Comparison of ENCODE assay signal across 8 cellular contexts in the genomic region with DNA sequence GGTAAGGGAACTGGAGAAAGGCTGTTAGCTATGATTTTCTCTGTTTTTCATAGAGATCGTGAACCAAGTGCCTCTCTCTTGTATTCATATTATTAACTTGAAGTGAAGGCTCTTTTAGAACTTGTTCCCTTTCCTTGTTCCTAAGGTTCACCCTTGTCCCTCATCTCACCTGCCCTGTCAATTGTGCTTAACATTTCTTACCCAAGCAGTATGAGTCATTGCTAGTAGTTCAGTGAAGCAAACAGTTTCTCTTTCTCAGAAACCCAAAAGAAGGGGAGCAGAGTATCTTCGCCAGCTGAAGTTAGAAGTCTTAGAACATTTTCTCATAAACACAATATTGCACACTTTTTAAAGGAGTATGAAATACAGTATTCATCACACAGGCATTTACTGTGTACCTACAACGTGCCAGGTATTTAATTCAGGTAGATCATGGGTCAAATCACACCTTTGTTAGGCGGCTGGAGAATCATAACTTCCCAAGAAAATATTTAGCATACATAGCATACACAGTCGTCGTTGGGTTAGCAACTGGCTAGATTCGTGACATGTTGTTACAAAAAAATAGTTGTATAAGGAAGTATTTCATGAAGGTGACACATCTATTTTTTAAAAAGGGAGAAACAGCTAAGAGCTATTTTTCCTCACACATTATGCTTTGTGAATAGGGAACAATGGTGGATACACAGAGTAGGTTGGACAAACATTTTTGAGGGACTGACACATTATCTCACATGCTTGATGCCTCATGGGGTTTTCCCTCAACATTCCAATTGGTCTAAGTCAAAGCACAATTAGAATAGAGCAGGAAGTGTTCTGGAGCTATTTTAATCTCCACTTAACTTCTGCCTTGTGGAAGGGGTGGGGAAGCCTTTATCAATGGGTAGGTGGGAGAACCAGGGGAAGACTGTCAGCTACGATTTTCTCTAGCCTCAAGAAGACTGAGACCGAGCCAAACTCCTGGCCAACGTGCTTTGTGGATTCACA. TPM values are rescaled to one million over a fixed set of nuclear protein-coding genes. Genes with fewer than 3 reads are reported as not detected.
DNase-seq lines count a peak whose midpoint lies in the region; ATAC-seq and TF ChIP-seq lines count a peak whose summit lies in the region.

No MANE protein-coding gene starts in this region.

- no peak overlapping the region for H3K9ac ChIP-seq in BLaER1

- TF ChIP-seq CTCF in heart right ventricle (IDR thresholded peaks at IDR 0.05) = no peak

- peaks cover 18% of the 10 kb centered on the region; the same call in 1 of the 2 replicates for H3K36me3 ChIP-seq in BLaER1
- H3K36me3 ChIP-seq in heart right ventricle = no peaks in the 10 kb centered on the region

- no peaks in the 10 kb centered on the region for H3K27me3 ChIP-seq in BLaER1
- H3K27me3 ChIP-seq in heart right ventricle = no peaks in the 10 kb centered on the region

- no peaks in the 10 kb centered on the region for H4K20me1 ChIP-seq in BLaER1

- H3K4me1 ChIP-seq in BLaER1 (peaks cover 61% of the 10 kb centered on the region), heart right ventricle (peaks cover 0 to 49% (median 30%) of the 10 kb centered on the region in 9 donors)

- peak overlapping the region; percentile 76 for H3K4me2 ChIP-seq in BLaER1

- ATAC-seq in GM19043 (IDR thresholded peaks at IDR 0.05; ENCODE audit: low read depth, unreplicated experiment) = peak; percentile 87
- ATAC-seq in HG03135 (IDR thresholded peaks at IDR 0.05; ENCODE audit: unreplicated experiment) = peak; percentile 88
- ATAC-seq in SK-N-SH treated with all-trans-retinoic acid at 6 μM for 48 hours = peak; percentile 89
- peak; percentile 75 to 95 (median 94) for ATAC-seq in heart right ventricle

- H3K4me3 ChIP-seq in BLaER1 = no peak overlapping the region
- peak overlapping the region in 9 of 10 donors; percentile 5 to 47 (median 36) for H3K4me3 ChIP-seq in heart right ventricle

- WGBS in heart right ventricle, 2 donors = 45 to 46% methylated on average over 10 of the region's 10 CpGs

- peak overlapping the region; percentile 49 for H3K27ac ChIP-seq in BLaER1
- peak overlapping the region; percentile 19 to 89 (median 80) for H3K27ac ChIP-seq in heart right ventricle

- H3K9me3 ChIP-seq in BLaER1 = no peaks in the 10 kb centered on the region
- no peaks in the 10 kb centered on the region for H3K9me3 ChIP-seq in heart right ventricle

- DNase-seq in heart right ventricle (peak in 1 of 2 donors; percentile 43), stromal cell of bone marrow (ENCODE audit: low read depth) (peak; percentile 91), NOMO-1 treated with dmso at 0.1 percent for 144 hours (lab: John Stamatoyannopoulos, UW; ENCODE audit: unreplicated experiment) (no peak)
- DNase-seq in stimulated activated CD4-positive, alpha-beta T cell treated with anti-CD3 and anti-CD28 coated beads, Interleukin-1b, Interleukin-23, amount 100 ng/mL, for 48 hours = no peak

- intact Hi-C loops in heart right ventricle (cut with DNase I) = no loop called here

TF ChIP-seq in SK-N-SH treated with all-trans-retinoic acid at 6 μM for 48 hours, 23 proteins besides CTCF, POLR2A, EP300 and RAD21:
- TF ChIP-seq, protein P1, sequence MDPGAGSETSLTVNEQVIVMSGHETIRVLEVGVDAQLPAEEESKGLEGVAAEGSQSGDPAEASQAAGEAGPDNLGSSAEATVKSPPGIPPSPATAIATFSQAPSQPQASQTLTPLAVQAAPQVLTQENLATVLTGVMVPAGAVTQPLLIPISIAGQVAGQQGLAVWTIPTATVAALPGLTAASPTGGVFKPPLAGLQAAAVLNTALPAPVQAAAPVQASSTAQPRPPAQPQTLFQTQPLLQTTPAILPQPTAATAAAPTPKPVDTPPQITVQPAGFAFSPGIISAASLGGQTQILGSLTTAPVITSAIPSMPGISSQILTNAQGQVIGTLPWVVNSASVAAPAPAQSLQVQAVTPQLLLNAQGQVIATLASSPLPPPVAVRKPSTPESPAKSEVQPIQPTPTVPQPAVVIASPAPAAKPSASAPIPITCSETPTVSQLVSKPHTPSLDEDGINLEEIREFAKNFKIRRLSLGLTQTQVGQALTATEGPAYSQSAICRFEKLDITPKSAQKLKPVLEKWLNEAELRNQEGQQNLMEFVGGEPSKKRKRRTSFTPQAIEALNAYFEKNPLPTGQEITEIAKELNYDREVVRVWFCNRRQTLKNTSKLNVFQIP (CRISPR knock-in tag; IDR thresholded peaks at IDR 0.05; ENCODE audit: borderline replicate concordance, low read depth) = peak; percentile 11; the same call in 1 of the 2 replicates
- TF ChIP-seq ZFP30 (CRISPR knock-in tag; IDR thresholded peaks at IDR 0.05) (no peak), CSRNP3 (CRISPR knock-in tag; IDR thresholded peaks at IDR 0.05) (no peak), ISL1 (CRISPR knock-in tag; IDR thresholded peaks at IDR 0.05) (peak; percentile 84), RARB (CRISPR knock-in tag; IDR thresholded peaks at IDR 0.05) (0 out of 2 replicates have a peak, but pooled peaks have one; percentile 11), SNAI2 (CRISPR knock-in tag; IDR thresholded peaks at IDR 0.05) (peak; percentile 19; the same call in 1 of the 2 replicates), CREB5 (CRISPR knock-in tag; IDR thresholded peaks at IDR 0.05; ENCODE audit: low read depth) (peak; percentile 55)
- TF ChIP-seq, protein P2, sequence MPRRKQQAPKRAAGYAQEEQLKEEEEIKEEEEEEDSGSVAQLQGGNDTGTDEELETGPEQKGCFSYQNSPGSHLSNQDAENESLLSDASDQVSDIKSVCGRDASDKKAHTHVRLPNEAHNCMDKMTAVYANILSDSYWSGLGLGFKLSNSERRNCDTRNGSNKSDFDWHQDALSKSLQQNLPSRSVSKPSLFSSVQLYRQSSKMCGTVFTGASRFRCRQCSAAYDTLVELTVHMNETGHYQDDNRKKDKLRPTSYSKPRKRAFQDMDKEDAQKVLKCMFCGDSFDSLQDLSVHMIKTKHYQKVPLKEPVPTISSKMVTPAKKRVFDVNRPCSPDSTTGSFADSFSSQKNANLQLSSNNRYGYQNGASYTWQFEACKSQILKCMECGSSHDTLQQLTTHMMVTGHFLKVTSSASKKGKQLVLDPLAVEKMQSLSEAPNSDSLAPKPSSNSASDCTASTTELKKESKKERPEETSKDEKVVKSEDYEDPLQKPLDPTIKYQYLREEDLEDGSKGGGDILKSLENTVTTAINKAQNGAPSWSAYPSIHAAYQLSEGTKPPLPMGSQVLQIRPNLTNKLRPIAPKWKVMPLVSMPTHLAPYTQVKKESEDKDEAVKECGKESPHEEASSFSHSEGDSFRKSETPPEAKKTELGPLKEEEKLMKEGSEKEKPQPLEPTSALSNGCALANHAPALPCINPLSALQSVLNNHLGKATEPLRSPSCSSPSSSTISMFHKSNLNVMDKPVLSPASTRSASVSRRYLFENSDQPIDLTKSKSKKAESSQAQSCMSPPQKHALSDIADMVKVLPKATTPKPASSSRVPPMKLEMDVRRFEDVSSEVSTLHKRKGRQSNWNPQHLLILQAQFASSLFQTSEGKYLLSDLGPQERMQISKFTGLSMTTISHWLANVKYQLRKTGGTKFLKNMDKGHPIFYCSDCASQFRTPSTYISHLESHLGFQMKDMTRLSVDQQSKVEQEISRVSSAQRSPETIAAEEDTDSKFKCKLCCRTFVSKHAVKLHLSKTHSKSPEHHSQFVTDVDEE (CRISPR knock-in tag; IDR thresholded peaks at IDR 0.05) = no peak
TF ChIP-seq in SK-N-SH treated with all-trans-retinoic acid at 6 μM for 48 hours: peak in this region for 5.

RNA-seq across cellular contexts. Expression of gene HDAC9, which starts 13.2 kb away (rescaled TPM):
- total RNA-seq in heart right ventricle = 10 to 100 TPM in 9 of 10 donors, 1 to 10 TPM in 1; 8.3 to 66.1 (median 43.2) TPM
- polyA plus RNA-seq in heart right ventricle = 1 to 10 TPM; 1.9 to 8.0 TPM
